In genomic region chr1:204314209-204314892, GRCh38 we compare ENCODE assay signal across 1 cellular context.
A peak's percentile ranks its signal among the peaks of the same experiment; 100 is the strongest.
TF ChIP-seq lines count a peak whose summit lies in the region.

No MANE protein-coding gene starts in this region.

TF ChIP-seq in HepG2, 621 proteins besides CTCF, POLR2A, EP300 and RAD21 (continued from another document):
- peak; percentile 98 for TF ChIP-seq PRDM10 (CRISPR knock-in tag; IDR thresholded peaks at IDR 0.05; ENCODE audit: low read depth)
